In genomic region chr14:101405931-101406330, GRCh38 we compare ENCODE assay signal across 31 cellular contexts.
"Had no signal": no experiment of that assay in that cellular context is flagged by ENCODE, and none has a peak within 500 bp of the region (broad histone marks: within the 10 kb centered on the region; RNA-seq: fewer than 3 reads in every experiment).

No MANE protein-coding gene starts in this region.

- H3K9me3 ChIP-seq: adrenal gland, body of pancreas, gastroesophageal sphincter, left lung, neutrophil, ovary, tibial nerve had no signal

- ATAC-seq: activated CD4-positive, CD25-positive, alpha-beta regulatory T cell treated with anti-CD3 and anti-CD28 coated beads, Interleukin-2, amount 50 U/mL, for 24 hours; body of pancreas; effector memory CD8-positive, alpha-beta T cell; left lung; sciatic nerve; stimulated activated naive B cell treated with anti-CD40 and anti-IgM and Interleukin-4, amounts not matched to agents 10 μg/mL and 1 μg/mL and 100 μg/mL, for 72 hours had no signal

- H3K27ac ChIP-seq: adrenal gland, body of pancreas, gastroesophageal sphincter, left lung, neutrophil, ovary, skin epidermis, tibial nerve, WERI-Rb-1 had no signal

- H3K4me3 ChIP-seq: adrenal gland, body of pancreas, gastroesophageal sphincter, left lung, ovary, skin epidermis, tibial nerve had no signal

- H3K36me3 Mint-ChIP-seq: activated naive CD8-positive, alpha-beta T cell; immature natural killer cell; mesothelial cell of epicardium; naive B cell; stimulated activated naive B cell treated with anti-CD40 and anti-IgM and Interleukin-4, amounts not matched to agents 10 μg/mL and 1 μg/mL and 100 μg/mL, for 72 hours had no signal

- H3K27ac Mint-ChIP-seq: activated naive CD8-positive, alpha-beta T cell; effector memory CD8-positive, alpha-beta T cell; immature natural killer cell; nephron progenitor cell; progenitor cell of endocrine pancreas; stimulated activated naive B cell treated with anti-CD40 and anti-IgM and Interleukin-4, amounts not matched to agents 10 μg/mL and 1 μg/mL and 100 μg/mL, for 72 hours; T-helper 1 cell treated with Interleukin-12 subunit alpha and Interleukin-12 subunit beta and Interleukin-4 antibody, amounts not matched to agents 30 μg/mL and 1 μg/mL, for 36 hours had no signal

- H3K4me3 Mint-ChIP-seq: activated naive CD8-positive, alpha-beta T cell; effector memory CD8-positive, alpha-beta T cell; immature natural killer cell; mesothelial cell of epicardium; naive B cell; nephron progenitor cell; stimulated activated naive B cell treated with anti-CD40 and anti-IgM and Interleukin-4, amounts not matched to agents 10 μg/mL and 1 μg/mL and 100 μg/mL, for 72 hours; T-helper 1 cell treated with Interleukin-12 subunit alpha and Interleukin-12 subunit beta and Interleukin-4 antibody, amounts not matched to agents 30 μg/mL and 1 μg/mL, for 36 hours had no signal

- H3K9me3 Mint-ChIP-seq: effector memory CD8-positive, alpha-beta T cell; immature natural killer cell; mesothelial cell of epicardium; naive B cell; nephron progenitor cell; stimulated activated naive B cell treated with anti-CD40 and anti-IgM and Interleukin-4, amounts not matched to agents 10 μg/mL and 1 μg/mL and 100 μg/mL, for 72 hours; T-helper 1 cell treated with Interleukin-12 subunit alpha and Interleukin-12 subunit beta and Interleukin-4 antibody, amounts not matched to agents 30 μg/mL and 1 μg/mL, for 36 hours had no signal

- DNase-seq: activated CD4-positive, alpha-beta T cell treated with anti-CD3 and anti-CD28 coated beads for 48 hours; activated CD4-positive, alpha-beta T cell treated with anti-CD3 and anti-CD28 coated beads, Interleukin-2, amount 50 U/mL, for 48 hours; activated CD8-positive, alpha-beta memory T cell treated with anti-CD3 and anti-CD28 coated beads for 24 hours; activated effector memory CD4-positive, alpha-beta T cell treated with Interleukin-2 at 50 U/mL for 16 hours; activated naive CD4-positive, alpha-beta T cell treated with Interleukin-2 at 50 U/mL for 16 hours; aorta; body of pancreas; effector memory CD8-positive, alpha-beta T cell; erythroblast; hippocampal formation; immature natural killer cell; kidney; left lung; mammary epithelial cell; naive B cell; nephron progenitor cell; stimulated activated naive B cell treated with anti-CD40 and anti-IgM and Interleukin-4, amounts not matched to agents 10 μg/mL and 1 μg/mL and 100 μg/mL, for 72 hours; T-helper 9 cell; WERI-Rb-1 had no signal

- H3K36me3 ChIP-seq: adrenal gland, gastroesophageal sphincter, left lung, neutrophil, ovary, tibial nerve, WERI-Rb-1 had no signal

- H3K4me1 ChIP-seq: adrenal gland had no signal

- H3K27me3 ChIP-seq: body of pancreas, ovary had no signal
